8 cellular contexts compared by ENCODE assay signal in the genomic region with DNA sequence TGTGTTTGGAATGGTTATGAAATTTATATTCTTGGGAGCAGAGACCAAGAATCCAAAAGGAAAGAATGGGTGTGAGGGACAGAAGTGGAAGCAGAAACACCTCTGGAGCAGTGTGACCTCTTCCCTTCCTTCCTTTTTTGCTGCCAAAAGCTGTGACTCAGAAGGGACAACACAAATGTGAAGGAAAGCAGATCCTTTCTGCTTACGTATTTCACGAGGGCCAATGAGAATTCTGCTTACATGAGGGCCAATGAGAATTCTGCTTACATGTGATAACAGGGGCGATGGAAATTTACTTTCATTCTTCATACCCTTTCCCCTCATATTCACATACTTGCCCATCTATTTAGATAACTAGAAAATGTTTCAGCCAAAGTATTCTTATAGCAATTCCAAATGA.
DNase-seq lines count a peak whose midpoint lies in the region; ATAC-seq, FAIRE-seq and TF ChIP-seq lines count a peak whose summit lies in the region.

No MANE protein-coding gene starts in this region.

- peak; percentile 7 to 74 for DNase-seq in A549 (ENCODE audit: low read depth in 1 of 2, low spot score in 1 of 2)
- DNase-seq in HCT116 (ENCODE audit: low read depth, low spot score) = peak; percentile 63
- DNase-seq in adrenal gland = peak; percentile 52 to 87 (median 81)
- peak; percentile 30 for DNase-seq in kidney tubule cell (ENCODE audit: low spot score)
- no peak for DNase-seq in mesenteric fat pad (ENCODE audit: low spot score)
- DNase-seq in GM19238 (ENCODE audit: insufficient read length, low spot score) = no peak
- no peak for DNase-seq in natural killer cell
- no peak for DNase-seq in NCI-H1694 treated with DMSO at 0.1 percent for 48 hours (lab: John Stamatoyannopoulos, UW)

- no peaks in the 10 kb centered on the region for H3K27me3 Mint-ChIP-seq in natural killer cell (ENCODE audit: low read depth in 2 of 2)

- intact Hi-C loops in HCT116 (cut with micrococcal nuclease) (no loop called here), adrenal gland (cut with DNase I) (no loop called here), natural killer cell (cut with micrococcal nuclease) (no loop called here)

- no peak overlapping the region for H3K27ac ChIP-seq in A549
- no peak overlapping the region for H3K27ac ChIP-seq in HCT116 (ENCODE audit: low read depth, low read length)
- H3K27ac ChIP-seq in adrenal gland = peak overlapping the region in 3 of 5 donors; percentile 7 to 48 (median 24)

- no peaks in the 10 kb centered on the region for H3K36me3 Mint-ChIP-seq in natural killer cell

- no peak for TF ChIP-seq EP300 in A549 (IDR thresholded peaks at IDR 0.05)

- FAIRE-seq in A549 (lab: Jason Lieb, UNC) = no peak

- RAD21 ChIA-PET in HCT116 (lab: Charles Lee; ENCODE audit: low non-redundant PET in 1 of 2, low total read pairs in 2 of 2, uncharacterized antibody in 2 of 2, unreplicated experiment in 2 of 2) = no interaction called here

- CTCF ChIA-PET in A549 (lab: Yijun Ruan, JAX) (no interaction called here), HCT116 (lab: Charles Lee) (no interaction called here)

- H2AFZ ChIP-seq in HCT116 (ENCODE audit: low read depth, low read length, poor library complexity, severe bottlenecking) = peak overlapping the region; percentile 89

- peaks cover 13 to 23% of the 10 kb centered on the region in 2 donors for H3K9me3 Mint-ChIP-seq in natural killer cell

- no peak overlapping the region for H3K27ac Mint-ChIP-seq in natural killer cell

- H3K4me1 ChIP-seq in A549 (no peaks in the 10 kb centered on the region), HCT116 (ENCODE audit: control insufficient read depth in 1 of 2, insufficient read depth in 2 of 2, low read length in 2 of 2) (peaks cover 2 to 5% of the 10 kb centered on the region in 2 experiments; a peak in 3 of 4 replicates), adrenal gland (replicated peaks in 1 of 2) (no peaks in the 10 kb centered on the region)

- no peak overlapping the region for H3K4me3 Mint-ChIP-seq in natural killer cell

- H3K27me3 ChIP-seq in HCT116 (ENCODE audit: insufficient read depth, low read length) = no peaks in the 10 kb centered on the region
- no peaks in the 10 kb centered on the region for H3K27me3 ChIP-seq in adrenal gland

- no peaks in the 10 kb centered on the region for H3K79me2 ChIP-seq in HCT116 (ENCODE audit: insufficient read depth, low read length)

- TF ChIP-seq CTCF in A549 (IDR thresholded peaks at IDR 0.05) (no peak), HCT116 (IDR thresholded peaks at IDR 0.05 in 2 of 3, conservative IDR thresholded peaks at IDR 0.05 in 1 of 3; ENCODE audit: borderline replicate concordance in 1 of 3, insufficient read depth in 1 of 3, low read depth in 2 of 3, low read length in 2 of 3) (no peak), adrenal gland (IDR thresholded peaks at IDR 0.05) (no peak), natural killer cell (IDR thresholded peaks at IDR 0.05) (no peak)

- H3K4me2 ChIP-seq in A549 (peak overlapping the region; percentile 56), HCT116 (ENCODE audit: low read length) (peak overlapping the region; percentile 39)

- H3K9me3 ChIP-seq in A549 (no peaks in the 10 kb centered on the region), HCT116 (ENCODE audit: control insufficient read depth in 1 of 2, insufficient read depth in 1 of 2, low read depth in 1 of 2, low read length in 2 of 2) (no peaks in the 10 kb centered on the region), adrenal gland (replicated peaks in 1 of 3) (no peaks in the 10 kb centered on the region)

- no peak for TF ChIP-seq RAD21 in A549 (conservative IDR thresholded peaks at IDR 0.05 in 1 of 2, IDR thresholded peaks at IDR 0.05 in 1 of 2)
- no peak for TF ChIP-seq RAD21 in HCT116 (IDR thresholded peaks at IDR 0.05; ENCODE audit: low read depth)

- ATAC-seq in A549 (peak; percentile 80 to 84; a peak in 5 of 6 replicates), HCT116 (peak; percentile 77), natural killer cell (no peak)

- no TSS peak for BruUV-seq in HCT116 (replicated peaks; lab: Mats Ljungman, UMichigan)

- POLR2A ChIA-PET in A549 (lab: Yijun Ruan, JAX) = no interaction called here
- POLR2A ChIA-PET in HCT116 (lab: Charles Lee) = no interaction called here

- peak overlapping the region; percentile 19; the same call in 2 of the 3 replicates for H3K4me3 ChIP-seq in A549
- H3K4me3 ChIP-seq in HCT116 (replicated peaks in 1 of 2; ENCODE audit: low read depth in 1 of 2, low read length in 2 of 2) = no peak overlapping the region
- peak overlapping the region in 1 of 4 donors; percentile 50 for H3K4me3 ChIP-seq in adrenal gland

- no peaks in the 10 kb centered on the region for H3K36me3 ChIP-seq in HCT116 (ENCODE audit: control insufficient read depth in 1 of 2, insufficient read depth in 2 of 2, low read length in 2 of 2)
- H3K36me3 ChIP-seq in adrenal gland (replicated peaks in 1 of 2) = no peaks in the 10 kb centered on the region

- 0% methylated on average over 3 of the region's 3 CpGs for WGBS in A549 (ENCODE audit: missing lambda C conversion rate)
- WGBS in adrenal gland, 4 donors = 34 to 51% (median 44%) methylated on average over 3 of the region's 3 CpGs

- H3K4me1 Mint-ChIP-seq in natural killer cell = no peaks in the 10 kb centered on the region

- no peaks in the 10 kb centered on the region for H3K9me2 ChIP-seq in HCT116 (ENCODE audit: insufficient read depth)

- TF ChIP-seq POLR2A in A549 (IDR thresholded peaks at IDR 0.05; ENCODE audit: low read length) (no peak), HCT116 (IDR thresholded peaks at IDR 0.05; ENCODE audit: borderline replicate concordance, extremely low read depth, insufficient read depth, insufficient read length) (no peak), adrenal gland (IDR thresholded peaks at IDR 0.05) (no peak)

- H4K20me1 ChIP-seq in HCT116 (ENCODE audit: insufficient read depth) = no peaks in the 10 kb centered on the region

- H3K9ac ChIP-seq in HCT116 (ENCODE audit: low read length) = no peak overlapping the region

TF ChIP-seq in A549, 52 proteins besides CTCF, POLR2A, EP300 and RAD21 (continues in another document):
- TF ChIP-seq, protein P1, sequence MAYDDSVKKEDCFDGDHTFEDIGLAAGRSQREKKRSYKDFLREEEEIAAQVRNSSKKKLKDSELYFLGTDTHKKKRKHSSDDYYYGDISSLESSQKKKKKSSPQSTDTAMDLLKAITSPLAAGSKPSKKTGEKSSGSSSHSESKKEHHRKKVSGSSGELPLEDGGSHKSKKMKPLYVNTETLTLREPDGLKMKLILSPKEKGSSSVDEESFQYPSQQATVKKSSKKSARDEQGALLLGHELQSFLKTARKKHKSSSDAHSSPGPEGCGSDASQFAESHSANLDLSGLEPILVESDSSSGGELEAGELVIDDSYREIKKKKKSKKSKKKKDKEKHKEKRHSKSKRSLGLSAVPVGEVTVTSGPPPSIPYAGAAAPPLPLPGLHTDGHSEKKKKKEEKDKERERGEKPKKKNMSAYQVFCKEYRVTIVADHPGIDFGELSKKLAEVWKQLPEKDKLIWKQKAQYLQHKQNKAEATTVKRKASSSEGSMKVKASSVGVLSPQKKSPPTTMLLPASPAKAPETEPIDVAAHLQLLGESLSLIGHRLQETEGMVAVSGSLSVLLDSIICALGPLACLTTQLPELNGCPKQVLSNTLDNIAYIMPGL (CRISPR knock-in tag; IDR thresholded peaks at IDR 0.05; ENCODE audit: borderline replicate concordance) = no peak
- TF ChIP-seq CBX2 (IDR thresholded peaks at IDR 0.05; ENCODE audit: borderline replicate concordance, low read depth) (no peak), NFE2L2 (conservative IDR thresholded peaks at IDR 0.05; ENCODE audit: low read length) (no peak), CEBPB (IDR thresholded peaks at IDR 0.05) (no peak), CHD4 (IDR thresholded peaks at IDR 0.05; ENCODE audit: borderline replicate concordance) (no peak), JUN (IDR thresholded peaks at IDR 0.05) (no peak)

TF ChIP-seq in HCT116, 20 proteins besides CTCF, POLR2A, EP300 and RAD21 (continues in another document):
- TF ChIP-seq ELF1 (IDR thresholded peaks at IDR 0.05; ENCODE audit: borderline replicate concordance, low read depth) = no peak
- TF ChIP-seq YY1 (IDR thresholded peaks at IDR 0.05; ENCODE audit: extremely low read depth, insufficient replicate concordance, low read depth, low read length) = no peak
- TF ChIP-seq, protein P2, sequence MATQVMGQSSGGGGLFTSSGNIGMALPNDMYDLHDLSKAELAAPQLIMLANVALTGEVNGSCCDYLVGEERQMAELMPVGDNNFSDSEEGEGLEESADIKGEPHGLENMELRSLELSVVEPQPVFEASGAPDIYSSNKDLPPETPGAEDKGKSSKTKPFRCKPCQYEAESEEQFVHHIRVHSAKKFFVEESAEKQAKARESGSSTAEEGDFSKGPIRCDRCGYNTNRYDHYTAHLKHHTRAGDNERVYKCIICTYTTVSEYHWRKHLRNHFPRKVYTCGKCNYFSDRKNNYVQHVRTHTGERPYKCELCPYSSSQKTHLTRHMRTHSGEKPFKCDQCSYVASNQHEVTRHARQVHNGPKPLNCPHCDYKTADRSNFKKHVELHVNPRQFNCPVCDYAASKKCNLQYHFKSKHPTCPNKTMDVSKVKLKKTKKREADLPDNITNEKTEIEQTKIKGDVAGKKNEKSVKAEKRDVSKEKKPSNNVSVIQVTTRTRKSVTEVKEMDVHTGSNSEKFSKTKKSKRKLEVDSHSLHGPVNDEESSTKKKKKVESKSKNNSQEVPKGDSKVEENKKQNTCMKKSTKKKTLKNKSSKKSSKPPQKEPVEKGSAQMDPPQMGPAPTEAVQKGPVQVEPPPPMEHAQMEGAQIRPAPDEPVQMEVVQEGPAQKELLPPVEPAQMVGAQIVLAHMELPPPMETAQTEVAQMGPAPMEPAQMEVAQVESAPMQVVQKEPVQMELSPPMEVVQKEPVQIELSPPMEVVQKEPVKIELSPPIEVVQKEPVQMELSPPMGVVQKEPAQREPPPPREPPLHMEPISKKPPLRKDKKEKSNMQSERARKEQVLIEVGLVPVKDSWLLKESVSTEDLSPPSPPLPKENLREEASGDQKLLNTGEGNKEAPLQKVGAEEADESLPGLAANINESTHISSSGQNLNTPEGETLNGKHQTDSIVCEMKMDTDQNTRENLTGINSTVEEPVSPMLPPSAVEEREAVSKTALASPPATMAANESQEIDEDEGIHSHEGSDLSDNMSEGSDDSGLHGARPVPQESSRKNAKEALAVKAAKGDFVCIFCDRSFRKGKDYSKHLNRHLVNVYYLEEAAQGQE (IDR thresholded peaks at IDR 0.05; ENCODE audit: low read depth) = no peak
- TF ChIP-seq POLR2AphosphoS5 (IDR thresholded peaks at IDR 0.05; ENCODE audit: low read depth, low read length) = no peak
- TF ChIP-seq SP1 (IDR thresholded peaks at IDR 0.05; ENCODE audit: low read depth) = peak; percentile 42

Comparison
In these comparisons a context has a peak if more than half of its experiments do, and no peak if none do; other contexts are left out.
1. ATAC-seq: peak in A549 (2 of 2) and HCT116 (single experiment); none in natural killer cell (0 of 3).
2. DNase-seq: peak in A549 (2 of 2), HCT116 (single experiment), adrenal gland (7 of 7) and kidney tubule cell (single experiment); none in mesenteric fat pad (single experiment), GM19238 (single experiment), natural killer cell (single experiment) and NCI-H1694 treated with DMSO at 0.1 percent for 48 hours (single experiment).
3. H3K27ac ChIP-seq: peak in adrenal gland (3 of 5); none in A549 (0 of 2) and HCT116 (single experiment).